ENCODE assay signal across 39 cellular contexts in genomic region chr14:90045608-90046007, GRCh38. TPM values are rescaled to one million over a fixed set of nuclear protein-coding genes. Genes with fewer than 3 reads are reported as not detected.
"Had no signal": no experiment of that assay in that cellular context is flagged by ENCODE, and none has a peak within 500 bp of the region (broad histone marks: within the 10 kb centered on the region; RNA-seq: fewer than 3 reads in every experiment).

No MANE protein-coding gene starts in this region.

- H2AFZ ChIP-seq: PC-9 had no signal

- DNase-seq: activated CD4-positive, alpha-beta memory T cell treated with anti-CD3 and anti-CD28 coated beads, Interleukin-2, amount 10 ng/mL, durations not matched to agents 7 days and 5 days; activated CD4-positive, alpha-beta T cell treated with anti-CD3 and anti-CD28 coated beads for 1 hour; activated CD4-positive, alpha-beta T cell treated with anti-CD3 and anti-CD28 coated beads for 48 hours; activated CD4-positive, CD25-positive, alpha-beta regulatory T cell; activated CD8-positive, alpha-beta memory T cell treated with anti-CD3 and anti-CD28 coated beads for 24 hours; activated CD8-positive, alpha-beta memory T cell treated with anti-CD3 and anti-CD28 coated beads, Interleukin-2, amount 10 ng/mL, durations not matched to agents 7 days and 5 days; activated CD8-positive, alpha-beta memory T cell treated with anti-CD3 and anti-CD28 coated beads, Interleukin-2, amount 50 U/mL, for 48 hours; activated effector memory CD4-positive, alpha-beta T cell treated with Interleukin-2 at 50 U/mL for 16 hours; activated naive CD4-positive, alpha-beta T cell treated with anti-CD3 and anti-CD28 coated beads, Interleukin-2, amount 50 U/mL, for 16 hours; activated naive CD8-positive, alpha-beta T cell treated with anti-CD3 and anti-CD28 coated beads for 36 hours; activated T-cell treated with anti-CD3 and anti-CD28 coated beads, Interleukin-2, amount 50 U/mL, for 48 hours; amniotic stem cell; aorta; brain microvascular endothelial cell; Kasumi-1; KG1; MG63; NCI-H1048; NCI-H1105 treated with DMSO at 0.1 percent for 48 hours; NCI-H1436; NCI-H1694; NCI-H1930; NCI-H2081 treated with DMSO at 0.1 percent for 48 hours; NCI-H226; NCI-H446 treated with DMSO at 0.1 percent for 48 hours; NCI-H524 treated with DMSO at 0.1 percent for 48 hours; NCI-H748 treated with DMSO at 0.1 percent for 48 hours; NK-92 treated with Interleukin-12 subunit alpha and Interleukin-12 subunit beta, amount 100 ng/mL, for 24 hours; PC-9; SIG-M5; SW 1271; T-helper 1 cell; T-helper 2 cell; T-helper 9 cell; WERI-Rb-1 had no signal

- H3K27ac ChIP-seq: brain microvascular endothelial cell, PC-9, RWPE1, WERI-Rb-1 had no signal

- H3K27me3 ChIP-seq: brain microvascular endothelial cell, MG63 had no signal

- FAIRE-seq: RCC 7860 had no signal

- H3K9me3 ChIP-seq: MG63 had no signal

- H3K4me3 ChIP-seq: MG63, PC-9 had no signal

- H3K36me3 ChIP-seq: MG63, WERI-Rb-1 had no signal

- ATAC-seq: SK-N-SH treated with all-trans-retinoic acid at 6 μM for 48 hours had no signal

- H3K4me2 ChIP-seq: PC-9 had no signal

RNA-seq across cellular contexts. Expression of gene KCNK13, which starts 16.2 kb away (rescaled TPM):
- total RNA-seq: activated naive CD8-positive, alpha-beta T cell treated with anti-CD3 and anti-CD28 coated beads for 36 hours; OCI-LY7; PC-9 had no signal
